In genomic region chr5:135973323-135974018, GRCh38 we compare ENCODE assay signal across 20 cellular contexts. TPM values are rescaled to one million over a fixed set of nuclear protein-coding genes. Genes with fewer than 3 reads are reported as not detected.
A peak's percentile ranks its signal among the peaks of the same experiment; 100 is the strongest.
DNase-seq lines count a peak whose midpoint lies in the region; ATAC-seq, FAIRE-seq and TF ChIP-seq lines count a peak whose summit lies in the region.
"Had no signal": no experiment of that assay in that cellular context is flagged by ENCODE, and none has a peak within 500 bp of the region (broad histone marks: within the 10 kb centered on the region; RNA-seq: fewer than 3 reads in every experiment).

No MANE protein-coding gene starts in this region.

- H3K9me3 ChIP-seq in HepG2 (ENCODE audit: low read length) (peaks cover 7% of the 10 kb centered on the region; the same call in 1 of the 2 replicates), kidney (ENCODE audit: control insufficient read depth in 1 of 2, low read length in 2 of 2) (no peaks in the 10 kb centered on the region)

- no peak overlapping the region for H3K4me3 ChIP-seq in epithelial cell of esophagus (ENCODE audit: low read length)
- peak overlapping the region; percentile 7 to 49 (median 20); a peak in 5 of 6 replicates for H3K4me3 ChIP-seq in HepG2 (replicated peaks in 1 of 3; ENCODE audit: insufficient read depth in 1 of 3, low read depth in 2 of 3, low read length in 3 of 3)
- H3K4me3 ChIP-seq in kidney (ENCODE audit: low read length in 2 of 2) = no peak overlapping the region
- H3K4me3 ChIP-seq: smooth muscle cell had no signal

- H3K4me1 ChIP-seq in HepG2 (ENCODE audit: insufficient read depth, low read length) (peaks cover 55% of the 10 kb centered on the region), kidney (ENCODE audit: control insufficient read depth in 1 of 2, insufficient read depth in 1 of 2, low read depth in 1 of 2, low read length in 2 of 2) (no peaks in the 10 kb centered on the region)

- WGBS in HepG2 (ENCODE audit: low lambda C conversion rate) = 12% methylated on average over 2 of the region's 2 CpGs

- ATAC-seq in HepG2 = peak; percentile 97
- ATAC-seq: PC-3; stimulated activated naive CD8-positive, alpha-beta T cell treated with anti-CD3 and anti-CD28 coated beads, Interleukin-15, Interleukin-2, amounts not matched to agents 100 U/mL and 50 U/mL, for 24 hours had no signal

- peak; percentile 33 to 47; a peak in 2 of 4 replicates for TF ChIP-seq POLR2A in HepG2 (IDR thresholded peaks at IDR 0.05; ENCODE audit: insufficient read depth in 1 of 2, low read depth in 2 of 2, low read length in 2 of 2)

- FAIRE-seq in HepG2 (lab: Jason Lieb, UNC) (peak; percentile 98), kidney (lab: Jason Lieb, UNC) (no peak)
- FAIRE-seq: urothelium cell line had no signal

- no peak overlapping the region for H2AFZ ChIP-seq in HepG2 (ENCODE audit: low read length)

- intact Hi-C loops in HepG2 (cut with micrococcal nuclease; ENCODE audit: unreplicated experiment) = loop anchor here (1.0 kb wide), 3 partner anchors 28 to 85 kb away; no protein-coding TSS in a partner anchor
- intact Hi-C loops in kidney (cut with DNase I) = no loop called here
- intact Hi-C loops in activated naive CD4-positive, alpha-beta T cell treated with anti-CD3 and anti-CD28 coated beads for 36 hours (cut with micrococcal nuclease) = no loop called here

- TF ChIP-seq EP300 in HepG2 (IDR thresholded peaks at IDR 0.05; ENCODE audit: low read depth in 2 of 2, low read length in 2 of 2) (peak; percentile 96 to 99), HepG2 (CRISPR knock-in tag; IDR thresholded peaks at IDR 0.05; ENCODE audit: borderline replicate concordance) (peak; percentile 99)

- no peaks in the 10 kb centered on the region for H3K27me3 ChIP-seq in HepG2 (ENCODE audit: control insufficient read depth in 1 of 2, insufficient read depth in 2 of 2, low read length in 2 of 2)

- TF ChIP-seq CTCF in epithelial cell of esophagus (IDR thresholded peaks at IDR 0.05; ENCODE audit: insufficient read depth, low read depth, low read length, missing control alignments) (no peak), HepG2 (CRISPR knock-in tag; IDR thresholded peaks at IDR 0.05) (peak; percentile 32; the same call in 1 of the 2 replicates), kidney (IDR thresholded peaks at IDR 0.05; ENCODE audit: borderline replicate concordance, extremely low read depth, insufficient read depth) (no peak)

- in situ Hi-C loops in HepG2 (cut with HindIII; ENCODE audit: extremely low pct_ligation_motif_present, low pct_unique_long_range_greater_than_20kb) = no loop called here

- BruUV-seq in HepG2 (replicated peaks; lab: Mats Ljungman, UMichigan) = no TSS peak

- peak; percentile 29; the same call in 1 of the 2 replicates for TF ChIP-seq RAD21 in HepG2 (CRISPR knock-in tag; IDR thresholded peaks at IDR 0.05)

- no peaks in the 10 kb centered on the region for H3K4me1 Mint-ChIP-seq in T-helper 2 cell treated with Interferon-gamma antibody and Interleukin-4, amounts not matched to agents 5 μg/mL and 100 μg/mL, for 36 hours (ENCODE audit: low read depth)
- H3K4me1 Mint-ChIP-seq in activated naive CD4-positive, alpha-beta T cell treated with anti-CD3 and anti-CD28 coated beads for 36 hours (ENCODE audit: low read depth) = no peaks in the 10 kb centered on the region
- H3K4me1 Mint-ChIP-seq: activated naive CD8-positive, alpha-beta T cell treated with anti-CD3 and anti-CD28 coated beads for 36 hours had no signal

- no peaks in the 10 kb centered on the region for H3K36me3 ChIP-seq in HepG2 (replicated peaks in 1 of 2; ENCODE audit: control insufficient read depth in 1 of 2, insufficient read depth in 2 of 2, low read length in 2 of 2)
- H3K36me3 ChIP-seq in kidney (ENCODE audit: control insufficient read depth in 1 of 2, insufficient read depth in 2 of 2, low read length in 2 of 2) = no peaks in the 10 kb centered on the region

- H3K4me3 Mint-ChIP-seq in T-helper 2 cell treated with Interferon-gamma antibody and Interleukin-4, amounts not matched to agents 5 μg/mL and 100 μg/mL, for 36 hours = no peak overlapping the region
- H3K4me3 Mint-ChIP-seq in activated naive CD4-positive, alpha-beta T cell treated with anti-CD3 and anti-CD28 coated beads for 36 hours = no peak overlapping the region
- H3K4me3 Mint-ChIP-seq: activated naive CD8-positive, alpha-beta T cell treated with anti-CD3 and anti-CD28 coated beads for 36 hours had no signal

- no peaks in the 10 kb centered on the region for H3K36me3 Mint-ChIP-seq in T-helper 2 cell treated with Interferon-gamma antibody and Interleukin-4, amounts not matched to agents 5 μg/mL and 100 μg/mL, for 36 hours (ENCODE audit: low read depth)
- H3K36me3 Mint-ChIP-seq in activated naive CD4-positive, alpha-beta T cell treated with anti-CD3 and anti-CD28 coated beads for 36 hours (ENCODE audit: low read depth) = no peaks in the 10 kb centered on the region
- H3K36me3 Mint-ChIP-seq: activated naive CD8-positive, alpha-beta T cell treated with anti-CD3 and anti-CD28 coated beads for 36 hours had no signal

- no peak overlapping the region for H3K27ac Mint-ChIP-seq in T-helper 2 cell treated with Interferon-gamma antibody and Interleukin-4, amounts not matched to agents 5 μg/mL and 100 μg/mL, for 36 hours
- H3K27ac Mint-ChIP-seq in activated naive CD4-positive, alpha-beta T cell treated with anti-CD3 and anti-CD28 coated beads for 36 hours = no peak overlapping the region
- H3K27ac Mint-ChIP-seq: activated naive CD8-positive, alpha-beta T cell treated with anti-CD3 and anti-CD28 coated beads for 36 hours had no signal

- peak; percentile 47 for DNase-seq in AG08396 (ENCODE audit: low spot score)
- DNase-seq in HuH-7.5 (ENCODE audit: low spot score) = peak; percentile 42
- peak; percentile 74 for DNase-seq in epithelial cell of esophagus (ENCODE audit: low read depth)
- peak; percentile 99 for DNase-seq in HepG2 (ENCODE audit: low spot score)
- DNase-seq in T-helper 2 cell treated with Interferon-gamma antibody and Interleukin-4, amounts not matched to agents 5 μg/mL and 100 μg/mL, for 36 hours (ENCODE audit: low spot score) = no peak
- DNase-seq in NCI-H2107 (lab: John Stamatoyannopoulos, UW) = no peak
- DNase-seq in kidney = no peak
- DNase-seq in activated naive CD4-positive, alpha-beta T cell treated with anti-CD3 and anti-CD28 coated beads for 36 hours = no peak
- DNase-seq: ACHN; activated naive CD8-positive, alpha-beta T cell treated with anti-CD3 and anti-CD28 coated beads for 36 hours; KG1; NCI-H1436 treated with DMSO at 0.1 percent for 48 hours; NCI-H510A; PC-3; stimulated activated naive CD8-positive, alpha-beta T cell treated with anti-CD3 and anti-CD28 coated beads, Interleukin-15, Interleukin-2, amounts not matched to agents 100 U/mL and 50 U/mL, for 24 hours had no signal

- no peaks in the 10 kb centered on the region for H3K79me2 ChIP-seq in HepG2 (ENCODE audit: insufficient read depth, low read length)

- H3K4me2 ChIP-seq in HepG2 (ENCODE audit: low read depth, low read length) = peak overlapping the region; percentile 91
- H3K4me2 ChIP-seq: smooth muscle cell had no signal

- H3K9ac ChIP-seq in HepG2 (ENCODE audit: insufficient read depth, low read depth, low read length) = peak overlapping the region; percentile 79
- H3K9ac ChIP-seq in kidney (ENCODE audit: low read length in 2 of 2) = no peak overlapping the region

- no peaks in the 10 kb centered on the region for H3K9me3 Mint-ChIP-seq in T-helper 2 cell treated with Interferon-gamma antibody and Interleukin-4, amounts not matched to agents 5 μg/mL and 100 μg/mL, for 36 hours
- peaks cover 6% of the 10 kb centered on the region for H3K9me3 Mint-ChIP-seq in activated naive CD4-positive, alpha-beta T cell treated with anti-CD3 and anti-CD28 coated beads for 36 hours

- H3K27ac ChIP-seq in HepG2 (ENCODE audit: extremely low read length, insufficient read depth, low read length) (peak overlapping the region; percentile 98), kidney (ENCODE audit: low read depth in 2 of 2, low read length in 2 of 2) (no peak overlapping the region)

- peaks cover 37% of the 10 kb centered on the region for H3K27me3 Mint-ChIP-seq in T-helper 2 cell treated with Interferon-gamma antibody and Interleukin-4, amounts not matched to agents 5 μg/mL and 100 μg/mL, for 36 hours (ENCODE audit: low read depth)
- H3K27me3 Mint-ChIP-seq in activated naive CD4-positive, alpha-beta T cell treated with anti-CD3 and anti-CD28 coated beads for 36 hours (ENCODE audit: low read depth) = peaks cover 28% of the 10 kb centered on the region

- H4K20me1 ChIP-seq in HepG2 (ENCODE audit: insufficient read depth, low read length) = no peaks in the 10 kb centered on the region

- CTCF ChIA-PET in HepG2 (lab: Yijun Ruan, JAX; ENCODE audit: low intra/inter-chr PET ratio, low total read pairs) = interaction anchor here (1.0 to 1.1 kb wide), 2 partner anchors 80 to 85 kb away, joined by 3 to 5 read pairs; no protein-coding TSS in a partner anchor
- CTCF ChIA-PET in activated naive CD4-positive, alpha-beta T cell treated with anti-CD3 and anti-CD28 coated beads for 36 hours (lab: Charles Lee) = no interaction called here

- POLR2A ChIA-PET in HepG2 (lab: Yijun Ruan, JAX) = interaction anchor here (0.8 to 5.6 kb wide), 14 partner anchors 13 to 93 kb away, joined by 3 to 96 read pairs (median 4); partner anchors contain the start of gene TGFBI

RNA-seq across cellular contexts. Expression of gene LECT2, which starts 18.7 kb away (rescaled TPM):
- total RNA-seq in HepG2 (2016; rRNA removed; fragmentation: Illumina TruSeq; extraction: Trizol) (not detected in 2 replicates), kidney (not detected)
- total RNA-seq in HepG2 (2016; cell fraction: cytosol; rRNA removed; fragmentation: Illumina TruSeq; extraction: Trizol; ENCODE audit: low read depth) = not detected in 2 replicates
- 0.11 and 0.27 TPM in 2 replicates for total RNA-seq in HepG2 (2016; cell fraction: insoluble cytoplasmic fraction; rRNA removed; fragmentation: Illumina TruSeq; extraction: Trizol)
- total RNA-seq in HepG2 (2016; cell fraction: membrane; rRNA removed; fragmentation: Illumina TruSeq; extraction: Trizol) = not detected in 2 replicates
- total RNA-seq in HepG2 (2016; cell fraction: nucleus; rRNA removed; fragmentation: Illumina TruSeq; extraction: Trizol) = not detected in 2 replicates
- polyA plus RNA-seq in HepG2 (2011; rRNA removed) (not detected in 2 replicates), kidney (ENCODE audit: insufficient read depth, low read depth, low replicate concordance) (not detected)
- not detected in 2 replicates for polyA plus RNA-seq in HepG2 (2011; cell fraction: cytosol; rRNA removed)
- polyA plus RNA-seq in HepG2 (2011; cell fraction: nucleus; rRNA removed) = 0.26 TPM in 1 of 2 replicates, not detected in the other
- 1.2 and 1.7 TPM in 2 replicates for polyA plus RNA-seq in HepG2 (2012)
- polyA plus RNA-seq in HepG2 (2016; cell fraction: cytosol; fragmentation: Illumina TruSeq; extraction: Trizol; ENCODE audit: low read depth) = not detected in 2 replicates
- not detected in 2 replicates for polyA plus RNA-seq in HepG2 (2016; cell fraction: insoluble cytoplasmic fraction; fragmentation: Illumina TruSeq; extraction: Trizol; ENCODE audit: low read depth)
- not detected in 2 replicates for polyA plus RNA-seq in HepG2 (2016; cell fraction: membrane; fragmentation: Illumina TruSeq; extraction: Trizol; ENCODE audit: low read depth)
- polyA plus RNA-seq in HepG2 (2016; cell fraction: nucleus; fragmentation: Illumina TruSeq; extraction: Trizol; ENCODE audit: insufficient read depth, low read depth) = not detected in 2 replicates
- polyA minus RNA-seq in HepG2 (2011; rRNA and poly(A)+ RNA removed; ENCODE audit: low replicate concordance) = not detected in 2 replicates
- polyA minus RNA-seq in HepG2 (2011; cell fraction: cytosol; rRNA and poly(A)+ RNA removed) = not detected in 2 replicates
- polyA minus RNA-seq in HepG2 (2011; cell fraction: nucleus; rRNA and poly(A)+ RNA removed) = not detected in 2 replicates
- not detected for total RNA-seq in activated naive CD4-positive, alpha-beta T cell treated with anti-CD3 and anti-CD28 coated beads for 36 hours
- total RNA-seq: activated naive CD8-positive, alpha-beta T cell treated with anti-CD3 and anti-CD28 coated beads for 36 hours; chondrocyte; PC-3; smooth muscle cell; T-helper 1 cell treated with Interleukin-12 subunit alpha and Interleukin-12 subunit beta and Interleukin-4 antibody, amounts not matched to agents 30 ng/mL and 1 ng/mL, for 36 hours had no signal
- polyA plus RNA-seq: esophagus, smooth muscle cell had no signal

RNA-seq across cellular contexts. Expression of gene TGFBI, which starts 55.3 kb away (rescaled TPM):
- total RNA-seq in HepG2 (2016; rRNA removed; fragmentation: Illumina TruSeq; extraction: Trizol) (138 and 275 TPM in 2 replicates), kidney (78.5 TPM)
- 50.3 and 55.8 TPM in 2 replicates for total RNA-seq in HepG2 (2016; cell fraction: cytosol; rRNA removed; fragmentation: Illumina TruSeq; extraction: Trizol; ENCODE audit: low read depth)
- 131 and 276 TPM in 2 replicates for total RNA-seq in HepG2 (2016; cell fraction: insoluble cytoplasmic fraction; rRNA removed; fragmentation: Illumina TruSeq; extraction: Trizol)
- 113 and 131 TPM in 2 replicates for total RNA-seq in HepG2 (2016; cell fraction: membrane; rRNA removed; fragmentation: Illumina TruSeq; extraction: Trizol)
- 247 and 314 TPM in 2 replicates for total RNA-seq in HepG2 (2016; cell fraction: nucleus; rRNA removed; fragmentation: Illumina TruSeq; extraction: Trizol)
- polyA plus RNA-seq in HepG2 (2011; rRNA removed) (441 and 457 TPM in 2 replicates), kidney (ENCODE audit: insufficient read depth, low read depth, low replicate concordance) (36.4 TPM)
- 304 and 337 TPM in 2 replicates for polyA plus RNA-seq in HepG2 (2011; cell fraction: cytosol; rRNA removed)
- polyA plus RNA-seq in HepG2 (2011; cell fraction: nucleus; rRNA removed) = 658 and 897 TPM in 2 replicates
- 309 and 371 TPM in 2 replicates for polyA plus RNA-seq in HepG2 (2012)
- polyA plus RNA-seq in HepG2 (2016; cell fraction: cytosol; fragmentation: Illumina TruSeq; extraction: Trizol; ENCODE audit: low read depth) = 43.1 and 46.7 TPM in 2 replicates
- 120 and 134 TPM in 2 replicates for polyA plus RNA-seq in HepG2 (2016; cell fraction: insoluble cytoplasmic fraction; fragmentation: Illumina TruSeq; extraction: Trizol; ENCODE audit: low read depth)
- 83.1 and 98.3 TPM in 2 replicates for polyA plus RNA-seq in HepG2 (2016; cell fraction: membrane; fragmentation: Illumina TruSeq; extraction: Trizol; ENCODE audit: low read depth)
- 385 and 414 TPM in 2 replicates for polyA plus RNA-seq in HepG2 (2016; cell fraction: nucleus; fragmentation: Illumina TruSeq; extraction: Trizol; ENCODE audit: insufficient read depth, low read depth)
- polyA minus RNA-seq in HepG2 (2011; rRNA and poly(A)+ RNA removed; ENCODE audit: low replicate concordance) = 25.5 and 364 TPM in 2 replicates
- 249 and 302 TPM in 2 replicates for polyA minus RNA-seq in HepG2 (2011; cell fraction: cytosol; rRNA and poly(A)+ RNA removed)
- 204 and 216 TPM in 2 replicates for polyA minus RNA-seq in HepG2 (2011; cell fraction: nucleus; rRNA and poly(A)+ RNA removed)
- not detected for total RNA-seq in activated naive CD4-positive, alpha-beta T cell treated with anti-CD3 and anti-CD28 coated beads for 36 hours
- total RNA-seq: activated naive CD8-positive, alpha-beta T cell treated with anti-CD3 and anti-CD28 coated beads for 36 hours had no signal

Comparison
In these comparisons a context has a peak if more than half of its experiments do, and no peak if none do; other contexts are left out.
1. DNase-seq: peak in AG08396 (single experiment), HuH-7.5 (single experiment), epithelial cell of esophagus (single experiment) and HepG2 (single experiment); none in T-helper 2 cell treated with Interferon-gamma antibody and Interleukin-4, amounts not matched to agents 5 μg/mL and 100 μg/mL, for 36 hours (single experiment), NCI-H2107 (single experiment), kidney (single experiment) and activated naive CD4-positive, alpha-beta T cell treated with anti-CD3 and anti-CD28 coated beads for 36 hours (single experiment).
2. H3K4me3 ChIP-seq: peak in HepG2 (3 of 3); none in epithelial cell of esophagus (single experiment) and kidney (0 of 2).
3. RNA of gene TGFBI, which starts 55.3 kb away (total RNA-seq): 50.3 to 314 TPM in HepG2 and 78.5 TPM in kidney (single experiment); not detected in activated naive CD4-positive, alpha-beta T cell treated with anti-CD3 and anti-CD28 coated beads for 36 hours; every median in the first group is over 10 times any median in the second.